Comparison of ENCODE assay signal across 1 cellular context in genomic region chr11:46718155-46719019, GRCh38.
A peak's percentile ranks its signal among the peaks of the same experiment; 100 is the strongest.
TF ChIP-seq lines count a peak whose summit lies in the region.

No MANE protein-coding gene starts in this region.

TF ChIP-seq in A549, 52 proteins besides CTCF, POLR2A, EP300 and RAD21 (continued from another document):
- TF ChIP-seq USF2 (IDR thresholded peaks at IDR 0.05) (no peak), BCL3 (IDR thresholded peaks at IDR 0.05) (no peak), PBX3 (IDR thresholded peaks at IDR 0.05) (no peak), ZSCAN20 (CRISPR knock-in tag; IDR thresholded peaks at IDR 0.05) (no peak), RARB (CRISPR knock-in tag; IDR thresholded peaks at IDR 0.05) (no peak), HOXB13 (CRISPR knock-in tag; IDR thresholded peaks at IDR 0.05; ENCODE audit: low read depth) (0 out of 2 replicates have a peak, but pooled peaks have one; percentile 59), KDM1A (IDR thresholded peaks at IDR 0.05; ENCODE audit: low read depth) (peak; percentile 84), MAZ (IDR thresholded peaks at IDR 0.05; ENCODE audit: borderline replicate concordance, low read depth, low read length) (no peak), ZFP36 (IDR thresholded peaks at IDR 0.05; ENCODE audit: borderline replicate concordance, partially characterized antibody) (no peak), KDM5A (IDR thresholded peaks at IDR 0.05) (no peak), GATA3 (IDR thresholded peaks at IDR 0.05; ENCODE audit: borderline replicate concordance) (0 out of 2 replicates have a peak, but pooled peaks have one; percentile 22), MAFK (IDR thresholded peaks at IDR 0.05; ENCODE audit: partially characterized antibody) (no peak), CBX8 (IDR thresholded peaks at IDR 0.05) (no peak), HEYL (CRISPR knock-in tag; IDR thresholded peaks at IDR 0.05) (0 out of 2 replicates have a peak, but pooled peaks have one; percentile 51), RFX5 (IDR thresholded peaks at IDR 0.05) (no peak), BHLHE40 (IDR thresholded peaks at IDR 0.05; ENCODE audit: low read depth, low read length) (no peak), HOXA7 (CRISPR knock-in tag; IDR thresholded peaks at IDR 0.05) (no peak), E2F6 (IDR thresholded peaks at IDR 0.05; ENCODE audit: borderline replicate concordance, low read depth) (0 out of 2 replicates have a peak, but pooled peaks have one; percentile 49), HDAC2 (IDR thresholded peaks at IDR 0.05) (peak; percentile 70; the same call in 1 of the 2 replicates), HOXB5 (CRISPR knock-in tag; IDR thresholded peaks at IDR 0.05) (peak; percentile 67), SMC3 (IDR thresholded peaks at IDR 0.05) (no peak), CHD4 (IDR thresholded peaks at IDR 0.05; ENCODE audit: borderline replicate concordance) (peak; percentile 28; the same call in 1 of the 2 replicates), EHMT2 (IDR thresholded peaks at IDR 0.05; ENCODE audit: low read depth) (no peak), POLR2AphosphoS2 (conservative IDR thresholded peaks at IDR 0.05; ENCODE audit: low read length) (no peak), FOSL2 (IDR thresholded peaks at IDR 0.05) (no peak), FOSL2 (CRISPR knock-in tag; IDR thresholded peaks at IDR 0.05) (no peak), CEBPB (IDR thresholded peaks at IDR 0.05) (no peak), ATOH8 (CRISPR knock-in tag; IDR thresholded peaks at IDR 0.05; ENCODE audit: low read depth) (peak; percentile 69; the same call in 1 of the 2 replicates), TP53 (CRISPR knock-in tag; IDR thresholded peaks at IDR 0.05) (no peak), ZNF302 (CRISPR knock-in tag; IDR thresholded peaks at IDR 0.05) (no peak), RNF2 (IDR thresholded peaks at IDR 0.05; ENCODE audit: borderline replicate concordance, low read depth) (no peak), NPAS2 (CRISPR knock-in tag; IDR thresholded peaks at IDR 0.05; ENCODE audit: borderline replicate concordance) (no peak), SREBF2 (IDR thresholded peaks at IDR 0.05) (no peak), HMGXB4 (CRISPR knock-in tag; IDR thresholded peaks at IDR 0.05; ENCODE audit: borderline replicate concordance) (no peak), FOXS1 (CRISPR knock-in tag; IDR thresholded peaks at IDR 0.05) (no peak), ESRRA (IDR thresholded peaks at IDR 0.05; ENCODE audit: borderline replicate concordance, low read length) (no peak)
